In the genomic region with DNA sequence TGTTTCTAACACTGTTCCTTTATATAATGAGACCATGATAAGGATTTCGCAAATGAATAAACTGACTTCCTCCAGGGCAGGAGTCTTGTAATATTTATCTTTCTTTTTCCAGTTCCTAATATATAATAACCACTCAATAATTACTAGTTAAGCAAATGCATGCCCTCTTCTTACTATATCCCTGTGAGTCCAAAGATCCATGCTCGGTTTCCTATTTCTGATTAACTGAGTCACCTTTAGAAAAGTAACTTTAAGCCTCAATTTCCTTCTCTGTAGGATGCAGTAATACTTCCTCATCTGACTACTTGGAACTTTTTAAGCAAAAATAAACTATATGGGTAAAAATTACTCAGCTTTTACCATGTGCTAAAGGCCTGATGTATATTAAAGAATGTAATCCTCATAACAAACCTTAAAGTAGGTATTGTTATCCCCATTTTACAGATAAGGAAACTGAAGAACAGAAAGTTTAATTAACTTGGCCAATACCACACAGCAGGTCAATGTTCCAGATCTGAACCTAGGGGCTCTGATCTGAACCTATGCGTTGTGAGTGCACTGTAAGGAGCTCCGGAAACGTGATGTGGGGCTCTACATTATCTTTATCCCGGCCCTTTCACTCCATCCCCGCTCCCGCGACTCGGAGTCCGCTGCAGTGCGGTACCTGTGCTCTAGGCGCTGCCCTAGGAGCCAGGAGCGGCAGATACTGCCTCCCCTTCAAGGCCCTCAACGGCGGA, we compare ENCODE assay signal across 8 cellular contexts. TPM values are rescaled to one million over a fixed set of nuclear protein-coding genes. Genes with fewer than 3 reads are reported as not detected.
DNase-seq lines count a peak whose midpoint lies in the region; ATAC-seq and TF ChIP-seq lines count a peak whose summit lies in the region.

No MANE protein-coding gene starts in this region.

- no peak for DNase-seq in activated naive CD4-positive, alpha-beta T cell treated with anti-CD3 and anti-CD28 coated beads, Interleukin-2, amount 50 U/mL, for 72 hours (ENCODE audit: low spot score in 2 of 2)
- DNase-seq in kidney epithelial cell (ENCODE audit: low read depth), result no peak
- DNase-seq in tibial artery, result no peak
- DNase-seq in HT-29 (ENCODE audit: low spot score), result no peak
- DNase-seq in G401 (ENCODE audit: low spot score), result no peak
- DNase-seq in Ammon's horn (ENCODE audit: low spot score), result no peak

- H3K36me3 ChIP-seq in kidney epithelial cell (ENCODE audit: control insufficient read depth, insufficient read depth, low read length), result peaks cover 4% of the 10 kb centered on the region
- H3K36me3 ChIP-seq in tibial artery, result peaks cover 11 to 27% (median 18%) of the 10 kb centered on the region in 3 donors

- H3K9me3 Mint-ChIP-seq in activated naive CD4-positive, alpha-beta T cell treated with anti-CD3 and anti-CD28 coated beads, Interleukin-2, amount 50 U/mL, for 72 hours, result no peaks in the 10 kb centered on the region

- in situ Hi-C loops in G401 (cut with HindIII; ENCODE audit: low sequenced_read_pairs), result no loop called here

- TF ChIP-seq CTCF in kidney epithelial cell (IDR thresholded peaks at IDR 0.05; ENCODE audit: insufficient read depth, low read length, poor library complexity, severe bottlenecking) (no peak), tibial artery (IDR thresholded peaks at IDR 0.05) (peak in 1 of 2 experiments; percentile 11)

- peak overlapping the region; percentile 87 for H3K4me3 ChIP-seq in GM08714 (ENCODE audit: low read length)
- peak overlapping the region; percentile 73 for H3K4me3 ChIP-seq in kidney epithelial cell (ENCODE audit: low read depth, low read length)
- H3K4me3 ChIP-seq in tibial artery, result peak overlapping the region; percentile 91 to 92

- intact Hi-C loops in tibial artery (cut with DNase I; ENCODE audit: low total_unique reads), result loop anchor here (5.0 kb wide), 1 partner anchor 109 kb away; the partner anchor contains the start of gene SLC25A28

- peaks cover 23 to 24% of the 10 kb centered on the region in 2 donors for H3K36me3 Mint-ChIP-seq in activated naive CD4-positive, alpha-beta T cell treated with anti-CD3 and anti-CD28 coated beads, Interleukin-2, amount 50 U/mL, for 72 hours

- peak; percentile 19 for ATAC-seq in HG02763 (IDR thresholded peaks at IDR 0.05; ENCODE audit: unreplicated experiment)
- ATAC-seq in activated naive CD4-positive, alpha-beta T cell treated with anti-CD3 and anti-CD28 coated beads, Interleukin-2, amount 50 U/mL, for 72 hours, result no peak

- H3K27me3 ChIP-seq in kidney epithelial cell (ENCODE audit: control insufficient read depth, insufficient read depth, low read length) (no peaks in the 10 kb centered on the region), tibial artery (no peaks in the 10 kb centered on the region)

- H3K4me1 ChIP-seq in tibial artery, result peaks cover 0 to 29% (median 19%) of the 10 kb centered on the region in 4 donors

- H3K9me3 ChIP-seq in tibial artery, result no peaks in the 10 kb centered on the region

- peak overlapping the region; percentile 92 to 95 for H3K27ac ChIP-seq in tibial artery

- H3K27ac Mint-ChIP-seq in activated naive CD4-positive, alpha-beta T cell treated with anti-CD3 and anti-CD28 coated beads, Interleukin-2, amount 50 U/mL, for 72 hours, result peak overlapping the region; percentile 92 to 100

RNA-seq across cellular contexts. Expression of gene COX15, which starts 0.5 kb away (rescaled TPM):
- total RNA-seq in activated naive CD4-positive, alpha-beta T cell treated with anti-CD3 and anti-CD28 coated beads, Interleukin-2, amount 50 U/mL, for 72 hours, result 10 to 100 TPM; 44.4 to 56.1 TPM
- total RNA-seq in kidney epithelial cell, result 44.4 and 45.9 TPM in 2 replicates
- 18.2 and 20.1 TPM in 2 replicates for total RNA-seq in HT-29 (2014; rRNA removed; shearing (Covaris generic))
- 25.8 and 27.9 TPM in 2 replicates for total RNA-seq in G401 (2014; rRNA removed; shearing (Covaris generic))

RNA-seq across cellular contexts. Expression of gene CUTC, which starts 0.6 kb away (rescaled TPM):
- 10 to 100 TPM; 25.7 to 33.5 TPM for total RNA-seq in activated naive CD4-positive, alpha-beta T cell treated with anti-CD3 and anti-CD28 coated beads, Interleukin-2, amount 50 U/mL, for 72 hours
- 6.0 and 8.4 TPM in 2 replicates for total RNA-seq in kidney epithelial cell
- 7.1 and 8.1 TPM in 2 replicates for total RNA-seq in HT-29 (2014; rRNA removed; shearing (Covaris generic))
- total RNA-seq in G401 (2014; rRNA removed; shearing (Covaris generic)), result 6.6 and 17.0 TPM in 2 replicates

RNA-seq across cellular contexts. Expression of gene ABCC2, which starts 51.0 kb away (rescaled TPM):
- 1 to 10 TPM; 1.2 TPM for total RNA-seq in activated naive CD4-positive, alpha-beta T cell treated with anti-CD3 and anti-CD28 coated beads, Interleukin-2, amount 50 U/mL, for 72 hours
- 0.04 and 0.07 TPM in 2 replicates for total RNA-seq in kidney epithelial cell
- total RNA-seq in HT-29 (2014; rRNA removed; shearing (Covaris generic)), result 0.55 and 2.5 TPM in 2 replicates
- 1.8 and 3.7 TPM in 2 replicates for total RNA-seq in G401 (2014; rRNA removed; shearing (Covaris generic))
